8 cellular contexts compared by ENCODE assay signal in genomic region chr7:12210179-12211053, GRCh38. TPM values are rescaled to one million over a fixed set of nuclear protein-coding genes. Genes with fewer than 3 reads are reported as not detected.
A peak's percentile ranks its signal among the peaks of the same experiment; 100 is the strongest.
DNase-seq lines count a peak whose midpoint lies in the region; ATAC-seq and TF ChIP-seq lines count a peak whose summit lies in the region.

No MANE protein-coding gene starts in this region.

- no peaks in the 10 kb centered on the region for H4K20me1 ChIP-seq in OCI-LY3 (ENCODE audit: insufficient read depth, low read length)

- peaks cover 44% of the 10 kb centered on the region for H3K27me3 Mint-ChIP-seq in CD4-positive, CD25-positive, alpha-beta regulatory T cell

- peak overlapping the region; percentile 93 to 99 (median 98) for H3K4me3 Mint-ChIP-seq in CD4-positive, CD25-positive, alpha-beta regulatory T cell

- H3K27me3 ChIP-seq in CD4-positive, CD25-positive, alpha-beta regulatory T cell (ENCODE audit: control insufficient read depth, insufficient read depth, low read length): peaks cover 15% of the 10 kb centered on the region
- no peaks in the 10 kb centered on the region for H3K27me3 ChIP-seq in OCI-LY3 (ENCODE audit: low read depth, low read length)
- H3K27me3 ChIP-seq in lung (ENCODE audit: control insufficient read depth, insufficient read depth): no peaks in the 10 kb centered on the region
- no peaks in the 10 kb centered on the region for H3K27me3 ChIP-seq in thoracic aorta (replicated peaks; ENCODE audit: insufficient read depth)

- ATAC-seq in CD4-positive, CD25-positive, alpha-beta regulatory T cell (ENCODE audit: low read depth in 2 of 2): peak; percentile 15 to 36
- peak; percentile 34 for ATAC-seq in GM18861 (IDR thresholded peaks at IDR 0.05; ENCODE audit: unreplicated experiment)
- peak; percentile 37 for ATAC-seq in HG03045 (IDR thresholded peaks at IDR 0.05; ENCODE audit: unreplicated experiment)
- ATAC-seq in lung (ENCODE audit: insufficient read depth, low FRiP score): peak; percentile 49
- peak; percentile 60 for ATAC-seq in thoracic aorta (ENCODE audit: insufficient number of reproducible peaks, low FRiP score, low read depth)

- no peak for DNase-seq in CD4-positive, CD25-positive, alpha-beta regulatory T cell
- DNase-seq in coronary artery (ENCODE audit: low spot score) (no peak), lung (ENCODE audit: low spot score) (peak; percentile 54), thoracic aorta (ENCODE audit: low spot score) (no peak), AML-193 (lab: John Stamatoyannopoulos, UW) (no peak)

- H3K9me3 ChIP-seq in CD4-positive, CD25-positive, alpha-beta regulatory T cell (ENCODE audit: control insufficient read depth in 2 of 2, low read length in 2 of 2): no peaks in the 10 kb centered on the region
- H3K9me3 ChIP-seq in OCI-LY3 (ENCODE audit: insufficient read depth, low read length): no peaks in the 10 kb centered on the region
- H3K9me3 ChIP-seq in lung (ENCODE audit: control insufficient read depth in 2 of 2, insufficient read depth in 1 of 2, low read length in 1 of 2): no peaks in the 10 kb centered on the region
- no peaks in the 10 kb centered on the region for H3K9me3 ChIP-seq in thoracic aorta

- peaks cover 17% of the 10 kb centered on the region for H3K79me2 ChIP-seq in OCI-LY3 (ENCODE audit: low read length)

- H2AFZ ChIP-seq in OCI-LY3 (ENCODE audit: low read depth, low read length): peak overlapping the region; percentile 93

- TF ChIP-seq CTCF in OCI-LY3 (IDR thresholded peaks at IDR 0.05; ENCODE audit: low read depth, low read length): no peak
- TF ChIP-seq CTCF in coronary artery (IDR thresholded peaks at IDR 0.05): no peak
- TF ChIP-seq CTCF in lung (IDR thresholded peaks at IDR 0.05; ENCODE audit: control extremely low read depth, extremely low read depth): no peak
- TF ChIP-seq CTCF in thoracic aorta (IDR thresholded peaks at IDR 0.05): no peak

- peak overlapping the region; percentile 92 for H3K9ac ChIP-seq in OCI-LY3 (ENCODE audit: low read length)

- peaks cover 6% of the 10 kb centered on the region for H3K36me3 ChIP-seq in CD4-positive, CD25-positive, alpha-beta regulatory T cell (ENCODE audit: control insufficient read depth, insufficient read depth, low read length)
- no peaks in the 10 kb centered on the region for H3K36me3 ChIP-seq in OCI-LY3 (replicated peaks; ENCODE audit: low read depth, low read length)
- no peaks in the 10 kb centered on the region for H3K36me3 ChIP-seq in lung (ENCODE audit: control insufficient read depth in 2 of 2, insufficient read depth in 2 of 2, low read length in 2 of 2)
- no peaks in the 10 kb centered on the region for H3K36me3 ChIP-seq in thoracic aorta

- 2% methylated on average over 26 of the region's 26 CpGs for WGBS in lung, 2 donors

- H3K4me1 Mint-ChIP-seq in CD4-positive, CD25-positive, alpha-beta regulatory T cell: peaks cover 25 to 39% (median 31%) of the 10 kb centered on the region in 4 donors

- peak overlapping the region; percentile 86 for H3K4me2 ChIP-seq in OCI-LY3 (ENCODE audit: low read length)

- no peaks in the 10 kb centered on the region for H3K9me3 Mint-ChIP-seq in CD4-positive, CD25-positive, alpha-beta regulatory T cell

- H3K27ac ChIP-seq in CD4-positive, CD25-positive, alpha-beta regulatory T cell (ENCODE audit: insufficient read depth, low read length, poor library complexity, severe bottlenecking): peak overlapping the region; percentile 96
- H3K27ac ChIP-seq in OCI-LY3 (ENCODE audit: low read length) (0 out of 2 replicates have a peak overlapping the region, but pooled peaks have one; percentile 20), coronary artery (peak overlapping the region; percentile 87 to 91), lung (ENCODE audit: low read depth in 1 of 2, low read length in 1 of 2) (peak overlapping the region; percentile 92 to 94), thoracic aorta (peak overlapping the region; percentile 91 to 93)

- H3K36me3 Mint-ChIP-seq in CD4-positive, CD25-positive, alpha-beta regulatory T cell: peaks cover 8% of the 10 kb centered on the region

- H3K27ac Mint-ChIP-seq in CD4-positive, CD25-positive, alpha-beta regulatory T cell: peak overlapping the region; percentile 98 to 100 (median 99)

- H3K4me1 ChIP-seq in CD4-positive, CD25-positive, alpha-beta regulatory T cell (ENCODE audit: control insufficient read depth, insufficient read depth, low read length, poor library complexity, severe bottlenecking): peaks cover 32% of the 10 kb centered on the region
- H3K4me1 ChIP-seq in OCI-LY3 (ENCODE audit: low read length) (peaks cover 10% of the 10 kb centered on the region), lung (ENCODE audit: control insufficient read depth in 2 of 2, insufficient read depth in 2 of 2, low read length in 2 of 2) (peaks cover 0 to 4% of the 10 kb centered on the region in 2 donors), thoracic aorta (ENCODE audit: control insufficient read depth in 1 of 2, low read depth in 2 of 2) (peaks cover 11 to 12% of the 10 kb centered on the region in 2 donors)

- H3K4me3 ChIP-seq in CD4-positive, CD25-positive, alpha-beta regulatory T cell (ENCODE audit: low read depth, low read length): peak overlapping the region; percentile 96
- H3K4me3 ChIP-seq in OCI-LY3 (ENCODE audit: low read length): peak overlapping the region; percentile 92
- peak overlapping the region; percentile 89 for H3K4me3 ChIP-seq in coronary artery
- peak overlapping the region; percentile 62 for H3K4me3 ChIP-seq in lung
- peak overlapping the region; percentile 91 for H3K4me3 ChIP-seq in thoracic aorta

RNA-seq across cellular contexts. Expression of gene TMEM106B, which starts 0.7 kb away (rescaled TPM):
- total RNA-seq in CD4-positive, CD25-positive, alpha-beta regulatory T cell: 19.0 TPM
- polyA plus RNA-seq in CD4-positive, CD25-positive, alpha-beta regulatory T cell: 10 to 100 TPM; 35.9 to 43.8 (median 36.4) TPM
- 100 to 1,000 TPM in 1 of 2 donors, 10 to 100 TPM in 1; 33.3 to 100 TPM for total RNA-seq in lung
- 10 to 100 TPM; 11.8 to 16.4 TPM for polyA plus RNA-seq in lung
- 10 to 100 TPM; 49.2 to 51.6 TPM for total RNA-seq in thoracic aorta

Comparison
In these comparisons a context has a peak if more than half of its experiments do, and no peak if none do; other contexts are left out.
1. H3K27ac ChIP-seq: peak in every context shown above with its lines; median percentile 96 in CD4-positive, CD25-positive, alpha-beta regulatory T cell; 93 in lung; 92 in thoracic aorta; 89 in coronary artery; 20 in OCI-LY3.